ENCODE assay signal across 8 cellular contexts in the genomic region with DNA sequence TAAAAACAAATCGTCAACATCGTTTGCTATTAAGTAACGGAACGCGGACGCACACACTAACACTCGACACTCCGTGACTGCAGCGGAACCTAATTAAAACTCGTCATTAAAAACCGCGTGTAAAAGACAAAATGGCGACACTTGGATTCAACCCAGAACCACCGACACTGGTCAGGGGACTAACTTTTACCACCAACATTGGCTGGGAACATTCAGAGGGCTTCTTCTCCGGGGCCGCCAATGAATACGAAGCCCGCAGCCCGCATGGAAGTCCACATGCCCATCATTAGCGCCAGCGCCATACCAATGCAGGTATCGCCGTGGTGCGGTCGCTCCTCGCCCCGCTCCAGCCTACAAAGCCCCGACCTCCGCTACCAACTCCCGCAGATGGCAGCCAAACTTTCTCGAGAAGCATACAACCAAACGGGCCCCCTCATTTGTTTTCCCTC. TPM values are rescaled to one million over a fixed set of nuclear protein-coding genes. Genes with fewer than 3 reads are reported as not detected.
DNase-seq lines count a peak whose midpoint lies in the region; ATAC-seq and TF ChIP-seq lines count a peak whose summit lies in the region.

No MANE protein-coding gene starts in this region.

- DNase-seq in RWPE2 (ENCODE audit: low spot score) = no peak
- peak; percentile 41 for DNase-seq in astrocyte of the hippocampus (ENCODE audit: low read depth, low spot score)
- DNase-seq in spleen = peak; percentile 79
- DNase-seq in 8988T = no peak

- H3K36me3 ChIP-seq in RWPE2 (ENCODE audit: low read depth) = peaks cover 48% of the 10 kb centered on the region
- peaks cover 0 to 40% (median 28%) of the 10 kb centered on the region in 6 donors for H3K36me3 ChIP-seq in spleen

- ATAC-seq in GM18505 (IDR thresholded peaks at IDR 0.05; ENCODE audit: unreplicated experiment) (peak; percentile 3), HG02943 (IDR thresholded peaks at IDR 0.05; ENCODE audit: low read depth, unreplicated experiment) (peak; percentile 31), RWPE2 (ENCODE audit: low read depth) (peak; percentile 16; the same call in 2 of the 3 replicates), HG02870 (IDR thresholded peaks at IDR 0.05; ENCODE audit: unreplicated experiment) (no peak)

- H3K4me1 ChIP-seq in RWPE2 (ENCODE audit: insufficient read depth, poor library complexity, severe bottlenecking) (no peaks in the 10 kb centered on the region), spleen (peaks cover 0 to 25% (median 15%) of the 10 kb centered on the region in 6 donors)

- TF ChIP-seq CTCF in RWPE2 (IDR thresholded peaks at IDR 0.05; ENCODE audit: poor library complexity, severe bottlenecking) (no peak), spleen (IDR thresholded peaks at IDR 0.05 in 8 of 11, conservative IDR thresholded peaks at IDR 0.05 in 3 of 11) (no peak)

- TF ChIP-seq POLR2A in GM18505 (IDR thresholded peaks at IDR 0.05; ENCODE audit: borderline replicate concordance, extremely low read depth, insufficient read depth, insufficient read length) (no peak), spleen (IDR thresholded peaks at IDR 0.05) (no peak)

- H3K9me3 ChIP-seq in RWPE2 (ENCODE audit: severe bottlenecking) (no peaks in the 10 kb centered on the region), iPS-18c (ENCODE audit: control insufficient read depth, insufficient read depth, low read length) (peaks cover 12% of the 10 kb centered on the region), spleen (no peaks in the 10 kb centered on the region)

- H3K27ac ChIP-seq in RWPE2 (ENCODE audit: poor library complexity, severe bottlenecking) = peak overlapping the region; percentile 64
- H3K27ac ChIP-seq in spleen = peak overlapping the region; percentile 59 to 96 (median 95)

- H3K27me3 ChIP-seq in RWPE2 (ENCODE audit: insufficient read depth, poor library complexity, severe bottlenecking) (no peaks in the 10 kb centered on the region), spleen (replicated peaks in 1 of 7) (no peaks in the 10 kb centered on the region)

- H3K4me3 ChIP-seq in RWPE2 (ENCODE audit: severe bottlenecking) (peak overlapping the region; percentile 77), iPS-18c (ENCODE audit: insufficient read depth, low read depth, low read length) (peak overlapping the region; percentile 55), spleen (peak overlapping the region; percentile 37 to 75 (median 53))

- intact Hi-C loops in spleen (cut with DNase I; ENCODE audit: low total_unique reads) = no loop called here

- 0 to 48% (median 1%) methylated on average over 12 to 32 of the region's 32 CpGs for WGBS in spleen, 5 donors

RNA-seq across cellular contexts. Expression of a gene that starts 0.5 kb away (rescaled TPM):
- 100 to 1,000 TPM; 132 to 286 (median 185) TPM for total RNA-seq in spleen
- polyA plus RNA-seq in spleen = 100 to 1,000 TPM; 111 to 122 (median 114) TPM

Comparison
In these comparisons a context has a peak if more than half of its experiments do, and no peak if none do; other contexts are left out.
1. DNase-seq: peak in astrocyte of the hippocampus (single experiment) and spleen (single experiment); none in RWPE2 (single experiment) and 8988T (single experiment).
2. Peak in every context shown above with its lines, with median percentiles within 50 percentile points of each other: H3K4me3 ChIP-seq.